ENCODE assay signal across 13 cellular contexts in genomic region chr1:42690477-42691156, GRCh38. TPM values are rescaled to one million over a fixed set of nuclear protein-coding genes. Genes with fewer than 3 reads are reported as not detected.
DNase-seq lines count a peak whose midpoint lies in the region; ATAC-seq and TF ChIP-seq lines count a peak whose summit lies in the region.
"Had no signal": no experiment of that assay in that cellular context is flagged by ENCODE, and none has a peak within 500 bp of the region (broad histone marks: within the 10 kb centered on the region; RNA-seq: fewer than 3 reads in every experiment).

No MANE protein-coding gene starts in this region.

- peaks cover 90% of the 10 kb centered on the region for H3K4me1 Mint-ChIP-seq in CD8-positive, alpha-beta T cell (ENCODE audit: low read depth)
- H3K4me1 Mint-ChIP-seq in activated T-helper 17 cell treated with anti-CD3 and anti-CD28 coated beads, Interleukin-2, amount 50 U/mL, for 72 hours: peaks cover 69% of the 10 kb centered on the region

- H3K9me3 Mint-ChIP-seq in CD8-positive, alpha-beta T cell: no peaks in the 10 kb centered on the region
- H3K9me3 Mint-ChIP-seq in activated T-helper 17 cell treated with anti-CD3 and anti-CD28 coated beads, Interleukin-2, amount 50 U/mL, for 72 hours: no peaks in the 10 kb centered on the region

- intact Hi-C loops in CD8-positive, alpha-beta T cell (cut with DNase I, micrococcal nuclease): loop anchor here in 1 of 2 experiments (2.0 kb wide), 2 partner anchors 112 to 376 kb away; no protein-coding TSS in a partner anchor
- intact Hi-C loops in uterus (cut with DNase I; ENCODE audit: low total_unique reads): no loop called here

- no peak for DNase-seq in CD8-positive, alpha-beta T cell
- DNase-seq in GM20000 (ENCODE audit: low spot score) (no peak), kidney tubule cell (ENCODE audit: low spot score) (peak; percentile 33), uterus (no peak)
- DNase-seq: dorsolateral prefrontal cortex, islet precursor cell, NCI-H1417, right lobe of liver, Right ventricle myocardium superior had no signal

- TF ChIP-seq CTCF in CD8-positive, alpha-beta T cell (IDR thresholded peaks at IDR 0.05): peak; percentile 34
- TF ChIP-seq CTCF in GM20000 (IDR thresholded peaks at IDR 0.05; ENCODE audit: extremely low read depth, missing control alignments): peak; percentile 14
- TF ChIP-seq CTCF in uterus (IDR thresholded peaks at IDR 0.05): no peak

- H3K36me3 ChIP-seq in CD8-positive, alpha-beta T cell (ENCODE audit: insufficient read depth, low read length): peaks cover 8% of the 10 kb centered on the region
- no peaks in the 10 kb centered on the region for H3K36me3 ChIP-seq in uterus
- H3K36me3 ChIP-seq: right lobe of liver had no signal

- CTCF ChIA-PET in CD8-positive, alpha-beta T cell (lab: Charles Lee): interaction anchor here (0.8 to 1.8 kb wide), 4 partner anchors 40 to 377 kb away, joined by 3 to 6 read pairs (median 4); no protein-coding TSS in a partner anchor

- no peaks in the 10 kb centered on the region for H3K27me3 Mint-ChIP-seq in CD8-positive, alpha-beta T cell (ENCODE audit: low read depth)
- no peaks in the 10 kb centered on the region for H3K27me3 Mint-ChIP-seq in activated T-helper 17 cell treated with anti-CD3 and anti-CD28 coated beads, Interleukin-2, amount 50 U/mL, for 72 hours

- H3K27ac Mint-ChIP-seq in CD8-positive, alpha-beta T cell: peak overlapping the region; percentile 27
- H3K27ac Mint-ChIP-seq in activated T-helper 17 cell treated with anti-CD3 and anti-CD28 coated beads, Interleukin-2, amount 50 U/mL, for 72 hours: no peak overlapping the region

- peak; percentile 46 for ATAC-seq in CD8-positive, alpha-beta T cell
- ATAC-seq in activated T-helper 17 cell treated with anti-CD3 and anti-CD28 coated beads, Interleukin-2, amount 50 U/mL, for 72 hours (replicated peaks): peak; percentile 94
- no peak for ATAC-seq in GM18498 (IDR thresholded peaks at IDR 0.05; ENCODE audit: unreplicated experiment)
- no peak for ATAC-seq in HG02763 (IDR thresholded peaks at IDR 0.05; ENCODE audit: unreplicated experiment)
- no peak for ATAC-seq in HG02840 (IDR thresholded peaks at IDR 0.05; ENCODE audit: low FRiP score, unreplicated experiment)

- H3K4me1 ChIP-seq in CD8-positive, alpha-beta T cell (ENCODE audit: insufficient read depth, low read length): peaks cover 75% of the 10 kb centered on the region
- H3K4me1 ChIP-seq in uterus: peaks cover 3 to 9% of the 10 kb centered on the region in 2 donors

- TF ChIP-seq POLR2A in uterus (IDR thresholded peaks at IDR 0.05): no peak

- H3K4me3 Mint-ChIP-seq in CD8-positive, alpha-beta T cell: no peak overlapping the region
- H3K4me3 Mint-ChIP-seq in activated T-helper 17 cell treated with anti-CD3 and anti-CD28 coated beads, Interleukin-2, amount 50 U/mL, for 72 hours: peak overlapping the region; percentile 89

- no peak overlapping the region for H3K4me3 ChIP-seq in CD8-positive, alpha-beta T cell (ENCODE audit: low read depth, low read length)
- H3K4me3 ChIP-seq in uterus: no peak overlapping the region
- H3K4me3 ChIP-seq: dorsolateral prefrontal cortex, right lobe of liver had no signal

- H3K36me3 Mint-ChIP-seq in CD8-positive, alpha-beta T cell: peaks cover 55% of the 10 kb centered on the region
- H3K36me3 Mint-ChIP-seq in activated T-helper 17 cell treated with anti-CD3 and anti-CD28 coated beads, Interleukin-2, amount 50 U/mL, for 72 hours (ENCODE audit: low read depth): peaks cover 100% of the 10 kb centered on the region

- H3K27me3 ChIP-seq in CD8-positive, alpha-beta T cell (ENCODE audit: insufficient read depth, low read length): no peaks in the 10 kb centered on the region
- H3K27me3 ChIP-seq in uterus: no peaks in the 10 kb centered on the region
- H3K27me3 ChIP-seq: dorsolateral prefrontal cortex, right lobe of liver had no signal

- POLR2A ChIA-PET in CD8-positive, alpha-beta T cell (lab: Charles Lee): interaction anchor here (1.6 to 2.5 kb wide), 2 partner anchors 8 to 76 kb away, joined by 3 to 14 read pairs; partner anchors contain the start of genes C1orf50, P3H1 and YBX1

- no peak overlapping the region for H3K27ac ChIP-seq in CD8-positive, alpha-beta T cell (ENCODE audit: low read depth, low read length)
- H3K27ac ChIP-seq in uterus: no peak overlapping the region
- H3K27ac ChIP-seq: dorsolateral prefrontal cortex, right lobe of liver had no signal

- no peaks in the 10 kb centered on the region for H3K9me3 ChIP-seq in CD8-positive, alpha-beta T cell (ENCODE audit: low read length)
- no peaks in the 10 kb centered on the region for H3K9me3 ChIP-seq in uterus
- H3K9me3 ChIP-seq: right lobe of liver had no signal

RNA-seq across cellular contexts. Expression of gene YBX1, which starts 8.4 kb away (rescaled TPM):
- 100 to 1,000 TPM; 440 to 450 TPM for total RNA-seq in CD8-positive, alpha-beta T cell
- 100 to 1,000 TPM; 501 to 981 TPM for total RNA-seq in activated T-helper 17 cell treated with anti-CD3 and anti-CD28 coated beads, Interleukin-2, amount 50 U/mL, for 72 hours
- total RNA-seq in uterus: 100 to 1,000 TPM; 282 to 387 (median 333) TPM

RNA-seq across cellular contexts. Expression of gene PPIH, which starts 32.4 kb away (rescaled TPM):
- 10 to 100 TPM; 31.0 to 33.2 TPM for total RNA-seq in CD8-positive, alpha-beta T cell
- total RNA-seq in activated T-helper 17 cell treated with anti-CD3 and anti-CD28 coated beads, Interleukin-2, amount 50 U/mL, for 72 hours: 100 to 1,000 TPM in 1 of 2 donors, 10 to 100 TPM in 1; 58.3 to 101 TPM
- 10 to 100 TPM in 3 of 4 donors, 1 to 10 TPM in 1; 2.6 to 48.4 (median 36.3) TPM for total RNA-seq in uterus

RNA-seq across cellular contexts. Expression of gene CLDN19, which starts 49.4 kb away (rescaled TPM):
- total RNA-seq in CD8-positive, alpha-beta T cell: not detected
- total RNA-seq in activated T-helper 17 cell treated with anti-CD3 and anti-CD28 coated beads, Interleukin-2, amount 50 U/mL, for 72 hours: not detected
- under 1 TPM in 1 of 4 donors, not detected in 3; 0.28 TPM for total RNA-seq in uterus
- total RNA-seq: Right ventricle myocardium superior had no signal

Comparison
In these comparisons a context has a peak if more than half of its experiments do, and no peak if none do; other contexts are left out.
1. ATAC-seq: peak in CD8-positive, alpha-beta T cell (single experiment) and activated T-helper 17 cell treated with anti-CD3 and anti-CD28 coated beads, Interleukin-2, amount 50 U/mL, for 72 hours (single experiment); none in GM18498 (single experiment), HG02763 (single experiment) and HG02840 (single experiment).
2. CTCF ChIP-seq: peak in CD8-positive, alpha-beta T cell (single experiment) and GM20000 (single experiment); none in uterus (0 of 4).